ENCODE assay signal across 8 cellular contexts in genomic region chr2:47072018-47072691, GRCh38.
A peak's percentile ranks its signal among the peaks of the same experiment; 100 is the strongest.
DNase-seq lines count a peak whose midpoint lies in the region; ATAC-seq and TF ChIP-seq lines count a peak whose summit lies in the region.

No MANE protein-coding gene starts in this region.

- peaks cover 28% of the 10 kb centered on the region for H3K4me1 Mint-ChIP-seq in activated CD4-positive, alpha-beta T cell treated with anti-CD3 and anti-CD28 coated beads, Interleukin-2, amount 10 ng/mL, durations not matched to agents 7 days and 5 days

- intact Hi-C loops in Right ventricle myocardium superior (cut with DNase I) = no loop called here

- H3K4me3 Mint-ChIP-seq in activated CD4-positive, alpha-beta T cell treated with anti-CD3 and anti-CD28 coated beads, Interleukin-2, amount 10 ng/mL, durations not matched to agents 7 days and 5 days = no peak overlapping the region

- no peaks in the 10 kb centered on the region for H3K27me3 ChIP-seq in WERI-Rb-1 (ENCODE audit: insufficient read depth, low read depth, severe bottlenecking)

- CTCF ChIA-PET in activated CD4-positive, alpha-beta T cell treated with anti-CD3 and anti-CD28 coated beads, Interleukin-2, amount 10 ng/mL, durations not matched to agents 7 days and 5 days (lab: Charles Lee) = interaction anchor here (0.6 to 1.2 kb wide), 6 partner anchors 7 to 202 kb away, joined by 3 to 6 read pairs (median 3); no protein-coding TSS in a partner anchor

- H3K9me3 ChIP-seq in WERI-Rb-1 (ENCODE audit: severe bottlenecking) = no peaks in the 10 kb centered on the region

- H3K36me3 ChIP-seq in WERI-Rb-1 = no peaks in the 10 kb centered on the region

- H3K27ac ChIP-seq in WERI-Rb-1 = peak overlapping the region; percentile 64

- DNase-seq in activated CD4-positive, alpha-beta T cell treated with anti-CD3 and anti-CD28 coated beads, Interleukin-2, amount 10 ng/mL, durations not matched to agents 7 days and 5 days = no peak
- no peak for DNase-seq in activated CD4-positive, alpha-beta T cell treated with anti-CD3 and anti-CD28 coated beads for 4 hours
- peak; percentile 91 for DNase-seq in WERI-Rb-1
- DNase-seq in Right ventricle myocardium superior = peak; percentile 93
- peak; percentile 82 for DNase-seq in pons (ENCODE audit: low spot score)
- no peak for DNase-seq in UCSD-AML1 (lab: John Stamatoyannopoulos, UW; ENCODE audit: unreplicated experiment)

- peaks cover 36% of the 10 kb centered on the region for H3K36me3 Mint-ChIP-seq in activated CD4-positive, alpha-beta T cell treated with anti-CD3 and anti-CD28 coated beads, Interleukin-2, amount 10 ng/mL, durations not matched to agents 7 days and 5 days (ENCODE audit: low read depth)

- no peak overlapping the region for H3K4me3 ChIP-seq in WERI-Rb-1 (ENCODE audit: low read depth, low read length)

- 0 out of 2 replicates have a peak, but pooled peaks have one; percentile 30 for TF ChIP-seq CTCF in WERI-Rb-1 (IDR thresholded peaks at IDR 0.05; ENCODE audit: low read depth, low read length)

- peak; percentile 69 for ATAC-seq in Right ventricle myocardium superior (ENCODE audit: poor library complexity)
- no peak for ATAC-seq in GM19035 (IDR thresholded peaks at IDR 0.05; ENCODE audit: unreplicated experiment)
- ATAC-seq in GM18520 (IDR thresholded peaks at IDR 0.05; ENCODE audit: unreplicated experiment) = no peak

- peak overlapping the region; percentile 83 for H3K27ac Mint-ChIP-seq in activated CD4-positive, alpha-beta T cell treated with anti-CD3 and anti-CD28 coated beads, Interleukin-2, amount 10 ng/mL, durations not matched to agents 7 days and 5 days

- no peaks in the 10 kb centered on the region for H3K27me3 Mint-ChIP-seq in activated CD4-positive, alpha-beta T cell treated with anti-CD3 and anti-CD28 coated beads, Interleukin-2, amount 10 ng/mL, durations not matched to agents 7 days and 5 days

- H3K9me3 Mint-ChIP-seq in activated CD4-positive, alpha-beta T cell treated with anti-CD3 and anti-CD28 coated beads, Interleukin-2, amount 10 ng/mL, durations not matched to agents 7 days and 5 days = no peaks in the 10 kb centered on the region

- POLR2A ChIA-PET in activated CD4-positive, alpha-beta T cell treated with anti-CD3 and anti-CD28 coated beads, Interleukin-2, amount 10 ng/mL, durations not matched to agents 7 days and 5 days (lab: Charles Lee) = no interaction called here

Comparison
In these comparisons a context has a peak if more than half of its experiments do, and no peak if none do; other contexts are left out.
1. DNase-seq: peak in WERI-Rb-1 (single experiment), Right ventricle myocardium superior (single experiment) and pons (single experiment); none in activated CD4-positive, alpha-beta T cell treated with anti-CD3 and anti-CD28 coated beads, Interleukin-2, amount 10 ng/mL, durations not matched to agents 7 days and 5 days (single experiment), activated CD4-positive, alpha-beta T cell treated with anti-CD3 and anti-CD28 coated beads for 4 hours (0 of 2) and UCSD-AML1 (single experiment).